16 cellular contexts compared by ENCODE assay signal in the genomic region with DNA sequence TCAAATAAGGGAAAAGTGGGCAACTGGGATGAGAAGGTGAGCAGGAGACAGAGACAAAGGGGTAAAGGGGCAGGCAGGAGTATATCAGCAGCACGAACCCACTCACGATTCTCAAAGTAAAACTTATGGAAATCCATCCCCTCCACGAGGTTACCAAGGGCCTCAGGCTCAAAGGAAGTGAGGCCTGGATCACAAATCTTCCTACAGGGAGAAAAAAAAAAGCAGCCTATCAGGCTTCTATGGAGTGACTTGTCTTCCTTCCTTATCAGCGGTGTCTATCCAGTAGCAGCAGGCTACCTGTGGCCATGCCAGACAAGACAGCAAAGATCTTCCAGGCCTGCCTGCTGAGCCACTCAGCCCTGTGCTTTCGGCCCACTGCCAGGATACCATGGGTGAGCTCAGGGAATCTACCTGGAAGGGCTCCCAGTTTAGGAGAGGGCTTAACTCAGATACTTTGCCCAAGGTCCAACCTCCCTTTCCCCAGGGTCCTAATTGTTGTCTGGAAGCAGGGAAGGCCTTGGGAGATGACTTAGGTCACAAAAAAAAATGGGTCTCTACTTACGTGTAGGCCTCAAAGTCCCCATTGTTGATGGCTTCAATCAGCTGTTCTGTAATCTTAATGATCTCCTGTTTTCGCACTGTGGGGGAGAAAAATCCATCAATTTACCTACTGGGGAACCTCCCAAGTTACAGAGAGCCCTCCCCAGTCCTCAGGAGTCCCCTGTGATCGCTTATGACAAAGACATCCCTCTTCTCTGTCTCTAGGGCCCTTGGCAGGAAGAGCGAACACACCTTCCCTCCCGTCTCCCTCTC. TPM values are rescaled to one million over a fixed set of nuclear protein-coding genes. Genes with fewer than 3 reads are reported as not detected.
DNase-seq lines count a peak whose midpoint lies in the region; ATAC-seq, FAIRE-seq and TF ChIP-seq lines count a peak whose summit lies in the region.
"Had no signal": no experiment of that assay in that cellular context is flagged by ENCODE, and none has a peak within 500 bp of the region (broad histone marks: within the 10 kb centered on the region; RNA-seq: fewer than 3 reads in every experiment).

No MANE protein-coding gene starts in this region.

- WGBS in right lobe of liver (ENCODE audit: insufficient coverage, low coverage, low lambda C conversion rate, missing lambda C conversion rate) = 68% methylated on average over 9 of the region's 10 CpGs

- ATAC-seq in right lobe of liver (peak; percentile 30 to 57 (median 50)), HG03097 (IDR thresholded peaks at IDR 0.05; ENCODE audit: low FRiP score, unreplicated experiment) (no peak), GM21515 (IDR thresholded peaks at IDR 0.05; ENCODE audit: unreplicated experiment) (no peak)

- no peak overlapping the region for H3K4me3 ChIP-seq in bronchial epithelial cell (ENCODE audit: low read depth, low read length)
- no peak overlapping the region for H3K4me3 ChIP-seq in right lobe of liver
- no peak overlapping the region for H3K4me3 ChIP-seq in subcutaneous abdominal adipose tissue (ENCODE audit: low read depth in 1 of 5, low read length in 5 of 5)

- TF ChIP-seq POLR2A in right lobe of liver (IDR thresholded peaks at IDR 0.05) = no peak

- TF ChIP-seq CTCF in bronchial epithelial cell (IDR thresholded peaks at IDR 0.05; ENCODE audit: insufficient read depth, low read length, severe bottlenecking) (no peak), right lobe of liver (IDR thresholded peaks at IDR 0.05) (no peak)

- peaks cover 1% of the 10 kb centered on the region for H3K36me3 ChIP-seq in bronchial epithelial cell (ENCODE audit: control insufficient read depth, insufficient read depth, low read length)
- H3K36me3 ChIP-seq in right lobe of liver = peaks cover 0 to 3% (median 0%) of the 10 kb centered on the region in 4 donors
- peaks cover 3 to 77% (median 41%) of the 10 kb centered on the region in 5 donors for H3K36me3 ChIP-seq in subcutaneous abdominal adipose tissue (ENCODE audit: control insufficient read depth in 5 of 5, insufficient read depth in 5 of 5, low read length in 5 of 5)

- no peaks in the 10 kb centered on the region for H3K9me3 ChIP-seq in right lobe of liver
- no peaks in the 10 kb centered on the region for H3K9me3 ChIP-seq in subcutaneous abdominal adipose tissue (ENCODE audit: control insufficient read depth in 5 of 5, low read length in 5 of 5)

- no peaks in the 10 kb centered on the region for H3K9me3 Mint-ChIP-seq in activated naive CD4-positive, alpha-beta T cell treated with anti-CD3 and anti-CD28 coated beads, Interleukin-2, amount 10 ng/mL, durations not matched to agents 7 days and 5 days
- H3K9me3 Mint-ChIP-seq: T-helper 1 cell treated with Interleukin-12 subunit alpha and Interleukin-12 subunit beta and Interleukin-4 antibody, amounts not matched to agents 30 μg/mL and 1 μg/mL, for 36 hours had no signal

- intact Hi-C loops in right lobe of liver (cut with DNase I) = no loop called here

- H3K36me3 Mint-ChIP-seq in activated naive CD4-positive, alpha-beta T cell treated with anti-CD3 and anti-CD28 coated beads, Interleukin-2, amount 10 ng/mL, durations not matched to agents 7 days and 5 days = peaks cover 41% of the 10 kb centered on the region

- H3K27me3 ChIP-seq in bronchial epithelial cell (ENCODE audit: control insufficient read depth, insufficient read depth, low read length) (no peaks in the 10 kb centered on the region), right lobe of liver (no peaks in the 10 kb centered on the region), subcutaneous abdominal adipose tissue (ENCODE audit: control insufficient read depth in 5 of 5, insufficient read depth in 4 of 5, low read length in 5 of 5) (no peaks in the 10 kb centered on the region)

- DNase-seq in activated naive CD4-positive, alpha-beta T cell treated with anti-CD3 and anti-CD28 coated beads, Interleukin-2, amount 10 ng/mL, durations not matched to agents 7 days and 5 days = no peak
- DNase-seq in activated naive CD4-positive, alpha-beta T cell treated with anti-CD3 and anti-CD28 coated beads, Interleukin-2, amount 50 U/mL, for 16 hours = no peak
- peak; percentile 33 for DNase-seq in bronchial epithelial cell (ENCODE audit: low read depth)
- DNase-seq in right lobe of liver = peak; percentile 87 to 89 (median 87)
- DNase-seq in stimulated activated CD4-positive, alpha-beta T cell treated with anti-CD3 and anti-CD28 coated beads, Interleukin-4, amount 100 ng/mL, for 24 hours = no peak
- DNase-seq: activated CD4-positive, alpha-beta T cell treated with anti-CD3 and anti-CD28 coated beads, Interleukin-2, amount 50 U/mL, for 4 hours; cortex of kidney; DMS153; glutamatergic neuron; NCI-H2029 treated with DMSO at 0.1 percent for 48 hours; retina had no signal

- no peak overlapping the region for H3K4me3 Mint-ChIP-seq in activated naive CD4-positive, alpha-beta T cell treated with anti-CD3 and anti-CD28 coated beads, Interleukin-2, amount 10 ng/mL, durations not matched to agents 7 days and 5 days
- H3K4me3 Mint-ChIP-seq: T-helper 1 cell treated with Interleukin-12 subunit alpha and Interleukin-12 subunit beta and Interleukin-4 antibody, amounts not matched to agents 30 μg/mL and 1 μg/mL, for 36 hours had no signal

- no peak for FAIRE-seq in bronchial epithelial cell (lab: Jason Lieb, UNC)
- FAIRE-seq: H1 had no signal

- H3K4me1 ChIP-seq in right lobe of liver = peaks cover 0 to 37% (median 18%) of the 10 kb centered on the region in 4 donors
- H3K4me1 ChIP-seq in subcutaneous abdominal adipose tissue (ENCODE audit: control insufficient read depth in 5 of 5, insufficient read depth in 5 of 5, low read length in 5 of 5) = peaks cover 0 to 24% (median 18%) of the 10 kb centered on the region in 5 donors

- no peaks in the 10 kb centered on the region for H3K27me3 Mint-ChIP-seq in activated naive CD4-positive, alpha-beta T cell treated with anti-CD3 and anti-CD28 coated beads, Interleukin-2, amount 10 ng/mL, durations not matched to agents 7 days and 5 days

- peak overlapping the region; percentile 49 for H3K27ac Mint-ChIP-seq in activated naive CD4-positive, alpha-beta T cell treated with anti-CD3 and anti-CD28 coated beads, Interleukin-2, amount 10 ng/mL, durations not matched to agents 7 days and 5 days
- H3K27ac Mint-ChIP-seq: T-helper 1 cell treated with Interleukin-12 subunit alpha and Interleukin-12 subunit beta and Interleukin-4 antibody, amounts not matched to agents 30 μg/mL and 1 μg/mL, for 36 hours had no signal

- H3K4me1 Mint-ChIP-seq in activated naive CD4-positive, alpha-beta T cell treated with anti-CD3 and anti-CD28 coated beads, Interleukin-2, amount 10 ng/mL, durations not matched to agents 7 days and 5 days = peaks cover 5% of the 10 kb centered on the region

- H3K9ac ChIP-seq in subcutaneous abdominal adipose tissue (ENCODE audit: low read length in 5 of 5) = no peak overlapping the region

- CTCF ChIA-PET in activated naive CD4-positive, alpha-beta T cell treated with anti-CD3 and anti-CD28 coated beads, Interleukin-2, amount 10 ng/mL, durations not matched to agents 7 days and 5 days (lab: Charles Lee) = interaction anchor here (0.6 to 1.7 kb wide), 2 partner anchors 62 to 63 kb away, joined by 3 to 6 read pairs; no protein-coding TSS in a partner anchor

- H3K27ac ChIP-seq in right lobe of liver (peak overlapping the region; percentile 2 to 45 (median 25)), subcutaneous abdominal adipose tissue (ENCODE audit: low read depth, low read length) (peak overlapping the region; percentile 27)

RNA-seq across cellular contexts. Expression of a gene that starts 5.7 kb away (rescaled TPM):
- total RNA-seq in bronchial epithelial cell (5.3 and 10.2 TPM in 2 replicates), right lobe of liver (10 to 100 TPM in 5 of 6 experiments, 1 to 10 TPM in 1; 9.5 to 14.8 (median 12.2) TPM)

RNA-seq across cellular contexts. Expression of a gene that starts 31.7 kb away (rescaled TPM):
- total RNA-seq in bronchial epithelial cell = 27.1 and 43.1 TPM in 2 replicates
- total RNA-seq in right lobe of liver = 100 to 1,000 TPM in 1 of 6 experiments, 10 to 100 TPM in 5; 52.2 to 107 (median 77.5) TPM

RNA-seq across cellular contexts. Expression of a gene that starts 35.3 kb away (rescaled TPM):
- total RNA-seq in bronchial epithelial cell = 13.2 and 25.1 TPM in 2 replicates
- total RNA-seq in right lobe of liver = 10 to 100 TPM; 13.0 to 25.1 (median 17.4) TPM

RNA-seq across cellular contexts. Expression of a gene that starts 57.2 kb away (rescaled TPM):
- total RNA-seq in bronchial epithelial cell (13.4 and 16.5 TPM in 2 replicates), right lobe of liver (10 to 100 TPM in 2 of 6 experiments, 1 to 10 TPM in 4; 8.3 to 10.7 (median 9.4) TPM)

Comparison
In these comparisons a context has a peak if more than half of its experiments do, and no peak if none do; other contexts are left out.
1. DNase-seq: peak in bronchial epithelial cell (single experiment) and right lobe of liver (3 of 3); none in activated naive CD4-positive, alpha-beta T cell treated with anti-CD3 and anti-CD28 coated beads, Interleukin-2, amount 10 ng/mL, durations not matched to agents 7 days and 5 days (single experiment), activated naive CD4-positive, alpha-beta T cell treated with anti-CD3 and anti-CD28 coated beads, Interleukin-2, amount 50 U/mL, for 16 hours (single experiment) and stimulated activated CD4-positive, alpha-beta T cell treated with anti-CD3 and anti-CD28 coated beads, Interleukin-4, amount 100 ng/mL, for 24 hours (single experiment).
2. ATAC-seq: peak in right lobe of liver (4 of 4); none in HG03097 (single experiment) and GM21515 (single experiment).